Comparison of ENCODE assay signal across 9 cellular contexts in genomic region chr14:53963491-53964227, GRCh38. TPM values are rescaled to one million over a fixed set of nuclear protein-coding genes. Genes with fewer than 3 reads are reported as not detected.
DNase-seq lines count a peak whose midpoint lies in the region; ATAC-seq, FAIRE-seq and TF ChIP-seq lines count a peak whose summit lies in the region.
"Had no signal": no experiment of that assay in that cellular context is flagged by ENCODE, and none has a peak within 500 bp of the region (broad histone marks: within the 10 kb centered on the region; RNA-seq: fewer than 3 reads in every experiment).

No MANE protein-coding gene starts in this region.

- H3K14ac ChIP-seq in IMR-90 (replicated peaks; ENCODE audit: low read depth, low read length) (no peak overlapping the region), H1 (ENCODE audit: insufficient read length) (no peak overlapping the region)

- H4K5ac ChIP-seq in IMR-90 (ENCODE audit: low read depth, low read length) (no peak overlapping the region), H1 (ENCODE audit: insufficient read length, low read depth, low read length) (no peak overlapping the region)

- POLR2A ChIA-PET in A673 (lab: Charles Lee; ENCODE audit: low non-redundant PET) = no interaction called here
- POLR2A ChIA-PET in IMR-90 (lab: Charles Lee; ENCODE audit: unreplicated experiment) = no interaction called here
- POLR2A ChIA-PET in H1 (lab: Charles Lee; ENCODE audit: partially characterized antibody) = interaction anchor here (0.8 to 2.9 kb wide), 5 partner anchors 9 to 18 kb away, joined by 3 to 14 read pairs (median 3); no protein-coding TSS in a partner anchor

- H3K9ac ChIP-seq in IMR-90 (ENCODE audit: low read depth, low read length) (no peak overlapping the region), H1 (replicated peaks in 1 of 4; ENCODE audit: extremely low read depth in 1 of 4, low read depth in 3 of 4, low read length in 3 of 4) (peak overlapping the region in 3 of 4 experiments; percentile 32 to 38 (median 34); a peak in 4 of 7 replicates)

- no peak overlapping the region for H2AK9ac ChIP-seq in IMR-90 (replicated peaks; ENCODE audit: low read depth, low read length, poor library complexity)

- H2BK15ac ChIP-seq in IMR-90 (ENCODE audit: low read depth, low read length) (no peak overlapping the region), H1 (ENCODE audit: low read length) (peak overlapping the region; percentile 53; the same call in 1 of the 2 replicates)

- no peaks in the 10 kb centered on the region for H3K79me1 ChIP-seq in IMR-90 (ENCODE audit: low read depth in 1 of 2, low read length in 2 of 2)
- H3K79me1 ChIP-seq in H1 (ENCODE audit: low read depth, low read length) = no peaks in the 10 kb centered on the region

- H3K36me3 ChIP-seq in A673 (ENCODE audit: insufficient read depth, low read length, poor library complexity, severe bottlenecking) (no peaks in the 10 kb centered on the region), IMR-90 (ENCODE audit: control insufficient read depth, insufficient read depth, low read length) (no peaks in the 10 kb centered on the region), H1 (ENCODE audit: control insufficient read depth in 2 of 4, insufficient read depth in 4 of 4, low read length in 3 of 4) (no peaks in the 10 kb centered on the region), mucosa of descending colon (ENCODE audit: low read depth) (no peaks in the 10 kb centered on the region)

- dilution Hi-C loops in IMR-90 (cut with HindIII; ENCODE audit: low sequenced_read_pairs, unreplicated experiment) = no loop called here

- WGBS in IMR-90 (ENCODE audit: extremely low coverage in 2 of 2, insufficient read length in 1 of 2), 2 experiments = 32% methylated on average over 20 of the region's 45 CpGs; no CpG with 5 or more reads in 1 of the 2 experiments
- 5% methylated on average over 42 of the region's 45 CpGs; no CpG with 5 or more reads in 1 of the 2 experiments for WGBS in H1 (ENCODE audit: extremely low coverage in 1 of 2, insufficient coverage in 1 of 2, insufficient read length in 1 of 2, insufficient replicate concordance in 2 of 2, low coverage in 1 of 2, low lambda C conversion rate in 2 of 2, missing lambda C conversion rate in 1 of 2), 2 experiments

- in situ Hi-C loops in IMR-90 (cut with MboI; ENCODE audit: low sequenced_read_pairs) = no loop called here

- H3K4me2 ChIP-seq in IMR-90 (ENCODE audit: low read depth, low read length) (peak overlapping the region; percentile 52; the same call in 1 of the 2 replicates), H1 (ENCODE audit: insufficient read depth in 1 of 2, low read depth in 2 of 2, low read length in 2 of 2) (peak overlapping the region; percentile 89 to 94)

- H2BK5ac ChIP-seq in IMR-90 (ENCODE audit: low read depth, low read length, poor library complexity, severe bottlenecking) (no peak overlapping the region), H1 (ENCODE audit: low read depth, low read length) (peak overlapping the region; percentile 18; the same call in 1 of the 2 replicates)

- H2AK5ac ChIP-seq in IMR-90 (ENCODE audit: low read depth, low read length) (no peak overlapping the region), H1 (ENCODE audit: low read depth, low read length) (no peak overlapping the region)

- H3K4me3 ChIP-seq in A673 (ENCODE audit: low read depth, low read length, poor library complexity, severe bottlenecking) (no peak overlapping the region), IMR-90 (ENCODE audit: insufficient read depth, low read depth, low read length) (no peak overlapping the region; the same call in 1 of the 2 replicates), H1 (ENCODE audit: extremely low read depth in 1 of 4, insufficient read depth in 2 of 4, low read depth in 3 of 4, low read length in 4 of 4) (peak overlapping the region; percentile 26 to 58 (median 48)), mucosa of descending colon (no peak overlapping the region)

- no peak overlapping the region for H3K56ac ChIP-seq in IMR-90 (ENCODE audit: extremely low read depth, insufficient read depth, low read length)
- no peak overlapping the region for H3K56ac ChIP-seq in H1 (replicated peaks; ENCODE audit: insufficient read length, low read depth, low read length)

- ATAC-seq in IMR-90 (ENCODE audit: low read depth) (peak; percentile 62), mucosa of descending colon (peak; percentile 81), HG02884 (IDR thresholded peaks at IDR 0.05; ENCODE audit: unreplicated experiment) (no peak)

- no peak overlapping the region for H2BK20ac ChIP-seq in IMR-90 (ENCODE audit: low read depth, low read length)
- H2BK20ac ChIP-seq in H1 (ENCODE audit: low read length) = peak overlapping the region; percentile 23; the same call in 1 of the 2 replicates

- intact Hi-C loops in A673 (cut with micrococcal nuclease; ENCODE audit: unreplicated experiment) = no loop called here
- intact Hi-C loops in IMR-90 (cut with micrococcal nuclease) = no loop called here
- intact Hi-C loops in mucosa of descending colon (cut with DNase I, micrococcal nuclease) = no loop called here

- no peak for FAIRE-seq in H1 (lab: Jason Lieb, UNC)

- TF ChIP-seq CTCF in A673 (conservative IDR thresholded peaks at IDR 0.05; ENCODE audit: low read depth, low read length) (peak; percentile 25; the same call in 1 of the 2 replicates), IMR-90 (conservative IDR thresholded peaks at IDR 0.05; ENCODE audit: low read depth, low read length) (peak; percentile 15; the same call in 1 of the 2 replicates), H1 (IDR thresholded peaks at IDR 0.05; ENCODE audit: control extremely low read depth in 1 of 3, insufficient read depth in 1 of 3, low read depth in 1 of 3, low read length in 3 of 3) (peak; percentile 16 to 37 (median 21)), mucosa of descending colon (IDR thresholded peaks at IDR 0.05) (no peak)

- H3K23me2 ChIP-seq in H1 (ENCODE audit: low read depth, low read length) = peaks cover 7% of the 10 kb centered on the region; the same call in 1 of the 2 replicates

- H2BK120ac ChIP-seq in IMR-90 (ENCODE audit: low read depth, low read length) (no peak overlapping the region), H1 (replicated peaks; ENCODE audit: low read depth, low read length) (no peak overlapping the region)

- CTCF ChIA-PET in A673 (lab: Charles Lee) = no interaction called here
- CTCF ChIA-PET in IMR-90 (lab: Yijun Ruan, JAX) = interaction anchor here (0.6 to 1.2 kb wide), 3 partner anchors 81 to 638 kb away, joined by 3 read pairs; no protein-coding TSS in a partner anchor
- CTCF ChIA-PET in H1 (lab: Charles Lee; ENCODE audit: partially characterized antibody) = interaction anchor here (0.6 to 2.8 kb wide), 14 partner anchors 9 to 323 kb away, joined by 3 to 14 read pairs (median 3); no protein-coding TSS in a partner anchor

- H4K8ac ChIP-seq in IMR-90 (ENCODE audit: low read depth in 2 of 2, low read length in 2 of 2) (no peak overlapping the region), H1 (ENCODE audit: extremely low read depth, insufficient read depth, low read length) (peak overlapping the region; percentile 29; the same call in 1 of the 2 replicates)

- H3K9me3 ChIP-seq in A673 (ENCODE audit: low read depth, low read length, poor library complexity, severe bottlenecking) (no peaks in the 10 kb centered on the region), IMR-90 (ENCODE audit: control insufficient read depth, insufficient read depth, low read length) (no peaks in the 10 kb centered on the region), H1 (ENCODE audit: insufficient read depth in 2 of 2, low read depth in 1 of 2, low read length in 1 of 2) (no peaks in the 10 kb centered on the region), mucosa of descending colon (no peaks in the 10 kb centered on the region)

- H4K20me1 ChIP-seq in IMR-90 (ENCODE audit: insufficient read depth, low read length) (no peaks in the 10 kb centered on the region), H1 (replicated peaks in 1 of 2; ENCODE audit: control insufficient read depth in 1 of 2, insufficient read depth in 2 of 2, low read length in 2 of 2) (no peaks in the 10 kb centered on the region)

- BruUV-seq in A673 (replicated peaks; lab: Mats Ljungman, UMichigan) = no TSS peak
- BruUV-seq in IMR-90 (replicated peaks; lab: Mats Ljungman, UMichigan) = no TSS peak

- TF ChIP-seq EP300 in H1 (IDR thresholded peaks at IDR 0.05; ENCODE audit: borderline replicate concordance in 1 of 2, low read depth in 2 of 2, low read length in 2 of 2) = no peak

- TF ChIP-seq RAD21 in IMR-90 (IDR thresholded peaks at IDR 0.05; ENCODE audit: low read length) (no peak; the same call in 1 of the 2 replicates), H1 (IDR thresholded peaks at IDR 0.05 in 1 of 2, conservative IDR thresholded peaks at IDR 0.05 in 1 of 2; ENCODE audit: low read depth in 2 of 2, low read length in 2 of 2) (peak; percentile 16 to 34; a peak in 3 of 4 replicates)

- H3K79me2 ChIP-seq in H1 (ENCODE audit: control insufficient read depth in 1 of 2, insufficient read depth in 2 of 2, low read length in 2 of 2) = no peaks in the 10 kb centered on the region

- H3K4ac ChIP-seq in IMR-90 (ENCODE audit: low read depth, low read length) (no peak overlapping the region), H1 (replicated peaks; ENCODE audit: insufficient read length, low read depth, low read length) (no peak overlapping the region)

- no peaks in the 10 kb centered on the region for H3K9me1 ChIP-seq in IMR-90 (ENCODE audit: insufficient read depth, low read length)

- no peaks in the 10 kb centered on the region for H3K4me1 ChIP-seq in A673 (ENCODE audit: insufficient read depth, low read length, poor library complexity, severe bottlenecking)
- H3K4me1 ChIP-seq in IMR-90 (ENCODE audit: control insufficient read depth, insufficient read depth, low read length) = no peaks in the 10 kb centered on the region; the same call in 1 of the 2 replicates
- H3K4me1 ChIP-seq in H1 (replicated peaks in 1 of 4; ENCODE audit: control insufficient read depth in 3 of 4, insufficient read depth in 4 of 4, low read length in 3 of 4) = peaks cover 2 to 21% (median 12%) of the 10 kb centered on the region in 4 experiments
- H3K4me1 ChIP-seq in mucosa of descending colon (ENCODE audit: low read depth) = peaks cover 5% of the 10 kb centered on the region

- no peak overlapping the region; the same call in 1 of the 2 replicates for H3K18ac ChIP-seq in IMR-90 (ENCODE audit: low read depth, low read length)
- no peak overlapping the region for H3K18ac ChIP-seq in H1 (ENCODE audit: extremely low read depth, low read length)

- no peak overlapping the region for H4K91ac ChIP-seq in IMR-90 (ENCODE audit: insufficient read depth, low read depth, low read length)
- H4K91ac ChIP-seq in H1 (replicated peaks; ENCODE audit: insufficient read length, low read length) = no peak overlapping the region

- H2AFZ ChIP-seq in IMR-90 (replicated peaks; ENCODE audit: low read length, poor library complexity) = peak overlapping the region; percentile 16
- peak overlapping the region; percentile 48 for H2AFZ ChIP-seq in H1 (ENCODE audit: low read length)

- no peak overlapping the region for H3K23ac ChIP-seq in IMR-90 (ENCODE audit: low read depth, low read length)
- no peak overlapping the region for H3K23ac ChIP-seq in H1 (ENCODE audit: insufficient read length)

- H3K27ac ChIP-seq in A673 (ENCODE audit: low read depth, low read length, poor library complexity, severe bottlenecking) = no peak overlapping the region
- no peak overlapping the region for H3K27ac ChIP-seq in IMR-90 (ENCODE audit: insufficient read depth, low read length)
- H3K27ac ChIP-seq in H1 (ENCODE audit: low read depth, low read length) = no peak overlapping the region

- TF ChIP-seq POLR2A in IMR-90 (IDR thresholded peaks at IDR 0.05; ENCODE audit: low read depth, low read length) (no peak), H1 (IDR thresholded peaks at IDR 0.05; ENCODE audit: control extremely low read depth in 1 of 2, low read depth in 2 of 2, low read length in 2 of 2) (no peak)

- H2BK12ac ChIP-seq in H1 (ENCODE audit: low read depth, low read length) = peak overlapping the region; percentile 77

- peaks cover 81% of the 10 kb centered on the region for H3K27me3 ChIP-seq in A673 (replicated peaks; ENCODE audit: insufficient read depth, low read depth, low read length, poor library complexity)
- peaks cover 40% of the 10 kb centered on the region for H3K27me3 ChIP-seq in IMR-90 (ENCODE audit: control insufficient read depth, insufficient read depth, low read length)
- peaks cover 14 to 35% (median 32%) of the 10 kb centered on the region in 4 experiments for H3K27me3 ChIP-seq in H1 (replicated peaks in 1 of 4; ENCODE audit: control insufficient read depth in 3 of 4, extremely low read depth in 1 of 4, insufficient read depth in 3 of 4, low read length in 3 of 4)

- DNase-seq in A673 (ENCODE audit: low spot score) (no peak), IMR-90 (no peak), H1 (ENCODE audit: low read depth in 1 of 2, low spot score in 2 of 2) (peak in 1 of 2 experiments; percentile 59), mucosa of descending colon (peak; percentile 41 to 52 (median 45)), COLO829 (ENCODE audit: low spot score) (no peak), NCI-H2029 treated with DMSO at 0.1 percent for 48 hours (lab: John Stamatoyannopoulos, UW) (no peak), NCI-H82 (lab: John Stamatoyannopoulos, UW) (no peak)
- DNase-seq: NCI-H1930 had no signal

RNA-seq across cellular contexts. Expression of gene BMP4, which starts 7.0 kb away (rescaled TPM):
- total RNA-seq in A673 (2021) (not detected in 2 replicates), IMR-90 (2012; rRNA removed) (2.8 and 3.4 TPM in 2 replicates), mucosa of descending colon (10 to 100 TPM in 2 of 3 donors, 1 to 10 TPM in 1; 8.1 to 16.0 (median 15.6) TPM)
- polyA plus RNA-seq in IMR-90 (2012; rRNA removed) (3.6 and 4.2 TPM in 2 replicates), H1 (2011; rRNA removed) (2.3 and 4.2 TPM in 2 replicates)
- polyA plus RNA-seq in IMR-90 (2012; cell fraction: cytosol; rRNA removed) = 2.7 and 4.8 TPM in 2 replicates
- polyA plus RNA-seq in IMR-90 (2012; cell fraction: nucleus; rRNA removed; ENCODE audit: low replicate concordance) = 1.5 and 3.2 TPM in 2 replicates
- 5.4 and 5.9 TPM in 2 replicates for total RNA-seq in H1 (2021; fragmentation: NEBNext Ultra II Directional; extraction: Animal tissue kit (Norgen Biotek cat#: 25700))
- 3.7 TPM for polyA plus RNA-seq in H1 (2011; cell fraction: cytosol; rRNA removed)
- polyA plus RNA-seq in H1 (2011; cell fraction: nucleus; rRNA removed) = 3.4 TPM
- 2.7 to 4.9 TPM (median 3.5 TPM) in 4 replicates for polyA plus RNA-seq in H1 (2012, experiment 1 of 2)
- 3.0 TPM for polyA plus RNA-seq in H1 (2012, experiment 2 of 2)
- 4.2 TPM for polyA plus RNA-seq in H1 (2013, experiment 1 of 2)
- 4.5 TPM for polyA plus RNA-seq in H1 (2013, experiment 2 of 2)
- 2.0 and 3.6 TPM in 2 replicates for polyA minus RNA-seq in H1 (2011; rRNA and poly(A)+ RNA removed)
- 3.2 TPM for polyA minus RNA-seq in H1 (2011; cell fraction: cytosol; rRNA and poly(A)+ RNA removed)
- polyA minus RNA-seq in H1 (2011; cell fraction: nucleus; rRNA and poly(A)+ RNA removed) = 3.0 TPM

Comparison
In these comparisons a context has a peak if more than half of its experiments do, and no peak if none do; other contexts are left out.
1. DNase-seq: peak in mucosa of descending colon (3 of 3); none in A673 (single experiment), IMR-90 (single experiment), COLO829 (single experiment), NCI-H2029 treated with DMSO at 0.1 percent for 48 hours (single experiment) and NCI-H82 (single experiment).
2. H3K4me3 ChIP-seq: peak in H1 (4 of 4); none in A673 (single experiment), IMR-90 (single experiment) and mucosa of descending colon (single experiment).